1 cellular context compared by ENCODE assay signal in genomic region chr15:50235794-50236193, GRCh38.
TF ChIP-seq lines count a peak whose summit lies in the region.

No MANE protein-coding gene starts in this region.

TF ChIP-seq in GM23338, 12 proteins besides CTCF, POLR2A, EP300 and RAD21 (continued from another document):
- TF ChIP-seq ZNF462 (CRISPR knock-in tag; IDR thresholded peaks at IDR 0.05) (no peak), POLR2AphosphoS5 (IDR thresholded peaks at IDR 0.05; ENCODE audit: low read depth) (no peak), EZH2 (IDR thresholded peaks at IDR 0.05; ENCODE audit: low read depth, unreplicated experiment) (no peak), EZH2phosphoT487 (IDR thresholded peaks at IDR 0.05; ENCODE audit: unreplicated experiment) (no peak), ETS1 (IDR thresholded peaks at IDR 0.05) (no peak), NANOG (IDR thresholded peaks at IDR 0.05; ENCODE audit: borderline replicate concordance) (no peak), STAT1 (IDR thresholded peaks at IDR 0.05; ENCODE audit: unreplicated experiment) (no peak), ZNF114 (CRISPR knock-in tag; IDR thresholded peaks at IDR 0.05) (no peak), JUNB (IDR thresholded peaks at IDR 0.05; ENCODE audit: unreplicated experiment) (no peak), CREB1 (CRISPR knock-in tag; IDR thresholded peaks at IDR 0.05; ENCODE audit: low read depth) (no peak), ZNF331 (CRISPR knock-in tag; IDR thresholded peaks at IDR 0.05; ENCODE audit: low read depth) (no peak)
